Comparison of ENCODE assay signal across 10 cellular contexts in the genomic region with DNA sequence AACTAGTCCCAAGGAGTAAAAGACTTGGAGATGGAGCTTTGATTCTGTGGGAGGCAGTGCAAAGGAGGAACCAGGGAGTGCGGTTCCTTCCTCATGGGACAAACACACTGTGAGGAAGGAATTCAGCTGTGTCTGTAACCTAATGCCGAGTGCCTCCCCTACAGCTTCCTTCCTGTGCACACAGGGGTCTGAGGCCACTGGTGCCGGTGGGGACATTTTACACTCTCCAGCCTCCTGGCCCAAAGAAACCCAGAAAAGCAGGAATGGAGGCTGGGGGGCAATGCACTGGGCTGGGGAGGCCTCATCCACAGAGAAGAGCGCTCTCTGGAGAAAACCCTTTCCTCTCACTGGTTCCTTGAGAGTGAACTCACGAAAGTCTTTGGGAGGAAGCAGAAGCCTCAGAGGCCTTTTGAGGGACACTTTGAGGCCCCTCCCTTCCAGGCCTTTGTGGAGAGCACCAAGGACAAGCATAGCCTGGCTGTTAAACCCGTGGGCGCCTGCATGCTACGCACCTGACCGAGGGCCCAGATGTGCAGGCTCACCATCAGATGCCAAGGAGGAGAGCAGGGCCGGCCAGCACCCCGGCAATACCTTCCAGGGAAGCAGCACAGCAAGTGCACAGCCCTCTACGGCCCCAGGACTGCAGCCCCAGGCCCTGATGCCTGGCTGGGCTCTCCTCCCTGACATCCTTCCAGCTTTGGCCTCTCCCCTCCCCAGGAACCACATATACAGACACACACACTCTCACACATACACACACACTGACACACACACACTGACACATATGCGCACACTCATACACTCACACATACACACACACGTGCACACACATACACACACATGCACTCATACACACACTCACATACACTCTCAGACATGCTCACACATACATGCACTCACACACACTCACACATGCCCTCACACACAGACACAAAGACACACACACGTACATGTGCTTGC. TPM values are rescaled to one million over a fixed set of nuclear protein-coding genes. Genes with fewer than 3 reads are reported as not detected.
DNase-seq lines count a peak whose midpoint lies in the region; ATAC-seq and TF ChIP-seq lines count a peak whose summit lies in the region.
"Had no signal": no experiment of that assay in that cellular context is flagged by ENCODE, and none has a peak within 500 bp of the region (broad histone marks: within the 10 kb centered on the region; RNA-seq: fewer than 3 reads in every experiment).

No MANE protein-coding gene starts in this region.

- no peak overlapping the region for H3K4me2 ChIP-seq in mesenchymal stem cell (ENCODE audit: low read length, poor library complexity, severe bottlenecking)

- H3K36me3 ChIP-seq in mesenchymal stem cell (ENCODE audit: control insufficient read depth in 1 of 2, insufficient read depth in 2 of 2, low read depth in 1 of 2, low read length in 2 of 2), result no peaks in the 10 kb centered on the region
- no peaks in the 10 kb centered on the region for H3K36me3 ChIP-seq in upper lobe of right lung

- peak overlapping the region; percentile 11 to 59 for H3K4ac ChIP-seq in mesenchymal stem cell (ENCODE audit: low read depth in 1 of 2, low read length in 2 of 2)

- H2BK12ac ChIP-seq in mesenchymal stem cell (ENCODE audit: low read length in 2 of 2), result peak overlapping the region in 1 of 2 experiments; percentile 61

- H2BK120ac ChIP-seq in mesenchymal stem cell (ENCODE audit: low read depth, low read length), result no peak overlapping the region

- no peak for DNase-seq in activated naive CD8-positive, alpha-beta T cell treated with anti-CD3 and anti-CD28 coated beads, Interleukin-2, amount 10 ng/mL, durations not matched to agents 7 days and 5 days
- DNase-seq in activated naive CD8-positive, alpha-beta T cell treated with anti-CD3 and anti-CD28 coated beads, Interleukin-2, amount 50 U/mL, for 24 hours, result no peak
- DNase-seq in UCSD-AML1 (lab: John Stamatoyannopoulos, UW; ENCODE audit: unreplicated experiment) (peak; percentile 77), mesenchymal stem cell (no peak), upper lobe of right lung (no peak), DMS 273 treated with DMSO at 0.1 percent for 48 hours (lab: John Stamatoyannopoulos, UW) (no peak)
- DNase-seq: GM23248, RPMI8226 had no signal

- no peaks in the 10 kb centered on the region for H3K36me3 Mint-ChIP-seq in activated naive CD8-positive, alpha-beta T cell treated with anti-CD3 and anti-CD28 coated beads, Interleukin-2, amount 10 ng/mL, durations not matched to agents 7 days and 5 days
- H3K36me3 Mint-ChIP-seq in activated naive CD8-positive, alpha-beta T cell treated with anti-CD3 and anti-CD28 coated beads, Interleukin-2, amount 50 U/mL, for 24 hours (ENCODE audit: low read depth), result no peaks in the 10 kb centered on the region

- H3K27ac Mint-ChIP-seq in activated naive CD8-positive, alpha-beta T cell treated with anti-CD3 and anti-CD28 coated beads, Interleukin-2, amount 10 ng/mL, durations not matched to agents 7 days and 5 days, result peak overlapping the region; percentile 49
- H3K27ac Mint-ChIP-seq in activated naive CD8-positive, alpha-beta T cell treated with anti-CD3 and anti-CD28 coated beads, Interleukin-2, amount 50 U/mL, for 24 hours, result no peak overlapping the region

- H3K14ac ChIP-seq in mesenchymal stem cell (ENCODE audit: low read length in 2 of 2), result peak overlapping the region in 1 of 2 experiments; percentile 28

- peak overlapping the region; percentile 27 for H2AK5ac ChIP-seq in mesenchymal stem cell (ENCODE audit: low read length, severe bottlenecking)

- intact Hi-C loops in upper lobe of right lung (cut with DNase I), result no loop called here

- H2BK15ac ChIP-seq in mesenchymal stem cell (ENCODE audit: low read depth, poor library complexity, severe bottlenecking), result no peak overlapping the region

- no peaks in the 10 kb centered on the region for H3K9me3 Mint-ChIP-seq in activated naive CD8-positive, alpha-beta T cell treated with anti-CD3 and anti-CD28 coated beads, Interleukin-2, amount 10 ng/mL, durations not matched to agents 7 days and 5 days
- H3K9me3 Mint-ChIP-seq in activated naive CD8-positive, alpha-beta T cell treated with anti-CD3 and anti-CD28 coated beads, Interleukin-2, amount 50 U/mL, for 24 hours, result no peaks in the 10 kb centered on the region

- ATAC-seq in activated naive CD8-positive, alpha-beta T cell treated with anti-CD3 and anti-CD28 coated beads, Interleukin-2, amount 10 ng/mL, durations not matched to agents 7 days and 5 days (ENCODE audit: low read depth), result no peak
- no peak for ATAC-seq in activated naive CD8-positive, alpha-beta T cell treated with anti-CD3 and anti-CD28 coated beads, Interleukin-2, amount 50 U/mL, for 24 hours
- ATAC-seq in upper lobe of right lung (peak; percentile 69), GM18858 (IDR thresholded peaks at IDR 0.05; ENCODE audit: unreplicated experiment) (no peak), GM18867 (IDR thresholded peaks at IDR 0.05; ENCODE audit: unreplicated experiment) (no peak)

- TF ChIP-seq CTCF in upper lobe of right lung (IDR thresholded peaks at IDR 0.05), result no peak

- peak overlapping the region; percentile 19 for H4K91ac ChIP-seq in mesenchymal stem cell (ENCODE audit: low read length)

- H3K9ac ChIP-seq in mesenchymal stem cell (ENCODE audit: low read length), result no peak overlapping the region
- H3K9ac ChIP-seq: GM23248 had no signal

- peaks cover 34% of the 10 kb centered on the region for H3K4me1 Mint-ChIP-seq in activated naive CD8-positive, alpha-beta T cell treated with anti-CD3 and anti-CD28 coated beads, Interleukin-2, amount 10 ng/mL, durations not matched to agents 7 days and 5 days
- H3K4me1 Mint-ChIP-seq in activated naive CD8-positive, alpha-beta T cell treated with anti-CD3 and anti-CD28 coated beads, Interleukin-2, amount 50 U/mL, for 24 hours, result peaks cover 44% of the 10 kb centered on the region

- H3K27ac ChIP-seq in mesenchymal stem cell (ENCODE audit: low read length, poor library complexity, severe bottlenecking) (no peak overlapping the region), upper lobe of right lung (peak overlapping the region; percentile 42)
- H3K27ac ChIP-seq: GM23248 had no signal

- H3K4me1 ChIP-seq in mesenchymal stem cell (ENCODE audit: control insufficient read depth, insufficient read depth, low read depth, low read length) (peaks cover 11% of the 10 kb centered on the region), upper lobe of right lung (peaks cover 23% of the 10 kb centered on the region)

- no peak overlapping the region for H3K4me3 Mint-ChIP-seq in activated naive CD8-positive, alpha-beta T cell treated with anti-CD3 and anti-CD28 coated beads, Interleukin-2, amount 10 ng/mL, durations not matched to agents 7 days and 5 days
- H3K4me3 Mint-ChIP-seq in activated naive CD8-positive, alpha-beta T cell treated with anti-CD3 and anti-CD28 coated beads, Interleukin-2, amount 50 U/mL, for 24 hours, result no peak overlapping the region

- H3K4me3 ChIP-seq in mesenchymal stem cell (ENCODE audit: insufficient read depth in 1 of 2, low read depth in 1 of 2, low read length in 2 of 2), result no peak overlapping the region
- no peak overlapping the region for H3K4me3 ChIP-seq in upper lobe of right lung
- H3K4me3 ChIP-seq: GM23248 had no signal

- H4K8ac ChIP-seq in mesenchymal stem cell (ENCODE audit: low read length), result peak overlapping the region; percentile 78

- H3K27me3 ChIP-seq in mesenchymal stem cell (ENCODE audit: control insufficient read depth in 1 of 2, insufficient read depth in 1 of 2, low read length in 2 of 2), result no peaks in the 10 kb centered on the region
- H3K27me3 ChIP-seq in upper lobe of right lung, result no peaks in the 10 kb centered on the region

- no peak overlapping the region for H2BK5ac ChIP-seq in mesenchymal stem cell (ENCODE audit: low read depth, low read length, poor library complexity, severe bottlenecking)

- POLR2A ChIA-PET in activated naive CD8-positive, alpha-beta T cell treated with anti-CD3 and anti-CD28 coated beads, Interleukin-2, amount 10 ng/mL, durations not matched to agents 7 days and 5 days (lab: Charles Lee), result interaction anchor here (0.7 to 1.4 kb wide), 5 partner anchors 13 to 230 kb away, joined by 3 to 7 read pairs (median 4); a partner anchor contains a TSS

- 71% methylated on average over 14 of the region's 15 CpGs for WGBS in mesenchymal stem cell

- H3K9me3 ChIP-seq in mesenchymal stem cell (ENCODE audit: control insufficient read depth, low read length) (no peaks in the 10 kb centered on the region), upper lobe of right lung (no peaks in the 10 kb centered on the region)

- no peaks in the 10 kb centered on the region for H3K27me3 Mint-ChIP-seq in activated naive CD8-positive, alpha-beta T cell treated with anti-CD3 and anti-CD28 coated beads, Interleukin-2, amount 10 ng/mL, durations not matched to agents 7 days and 5 days
- H3K27me3 Mint-ChIP-seq in activated naive CD8-positive, alpha-beta T cell treated with anti-CD3 and anti-CD28 coated beads, Interleukin-2, amount 50 U/mL, for 24 hours, result no peaks in the 10 kb centered on the region

- H3K23ac ChIP-seq in mesenchymal stem cell (ENCODE audit: low read length in 2 of 2), result no peak overlapping the region

- H3K18ac ChIP-seq in mesenchymal stem cell (ENCODE audit: low read depth in 1 of 2, low read length in 2 of 2), result peak overlapping the region; percentile 66 to 78

- peak overlapping the region; percentile 31 for H2AFZ ChIP-seq in mesenchymal stem cell (ENCODE audit: low read depth, low read length)
- H2AFZ ChIP-seq: GM23248 had no signal

- H3K79me1 ChIP-seq in mesenchymal stem cell (replicated peaks; ENCODE audit: low read length, poor library complexity, severe bottlenecking), result no peaks in the 10 kb centered on the region

RNA-seq across cellular contexts. Expression of a gene that starts 52.0 kb away (rescaled TPM):
- 10 to 100 TPM; 85.5 to 88.1 TPM for total RNA-seq in activated naive CD8-positive, alpha-beta T cell treated with anti-CD3 and anti-CD28 coated beads, Interleukin-2, amount 10 ng/mL, durations not matched to agents 7 days and 5 days
- polyA plus RNA-seq in mesenchymal stem cell (2013, experiment 1 of 2), result 80.0 TPM
- 75.3 TPM for polyA plus RNA-seq in mesenchymal stem cell (2013, experiment 2 of 2)
- 361 TPM for total RNA-seq in upper lobe of right lung
